Comparison of ENCODE assay signal across 1 cellular context in genomic region chr14:105087963-105088811, GRCh38.
TF ChIP-seq lines count a peak whose summit lies in the region.

No MANE protein-coding gene starts in this region.

TF ChIP-seq in HepG2, 621 proteins besides CTCF, POLR2A, EP300 and RAD21 (continued from another document):
- no peak for TF ChIP-seq RERE (CRISPR knock-in tag; IDR thresholded peaks at IDR 0.05; ENCODE audit: low read depth)
- peak; percentile 19; the same call in 1 of the 2 replicates for TF ChIP-seq TFDP1 (CRISPR knock-in tag; IDR thresholded peaks at IDR 0.05; ENCODE audit: borderline replicate concordance)
- peak; percentile 79 for TF ChIP-seq FOSL2 (CRISPR knock-in tag; IDR thresholded peaks at IDR 0.05)
- peak; percentile 55; the same call in 1 of the 2 replicates for TF ChIP-seq PATZ1 (CRISPR knock-in tag; IDR thresholded peaks at IDR 0.05)
